Comparison of ENCODE assay signal across 25 cellular contexts in genomic region chr18:54830260-54830659, GRCh38. TPM values are rescaled to one million over a fixed set of nuclear protein-coding genes. Genes with fewer than 3 reads are reported as not detected.
DNase-seq lines count a peak whose midpoint lies in the region; TF ChIP-seq lines count a peak whose summit lies in the region.
"Had no signal": no experiment of that assay in that cellular context is flagged by ENCODE, and none has a peak within 500 bp of the region (broad histone marks: within the 10 kb centered on the region; RNA-seq: fewer than 3 reads in every experiment).

No MANE protein-coding gene starts in this region.

- 50 to 80% methylated on average over 1 of the region's 1 CpG for WGBS in GM23248 (ENCODE audit: low coverage in 1 of 2, low lambda C conversion rate in 2 of 2, missing lambda C conversion rate in 2 of 2), 2 experiments

- H3K27ac ChIP-seq in GM23248 (no peak overlapping the region), skin epidermis (peak overlapping the region in 17 of 21 experiments; percentile 42 to 89 (median 76)), uterus (no peak overlapping the region)
- H3K27ac ChIP-seq: WERI-Rb-1 had no signal

- no peaks in the 10 kb centered on the region for H3K79me2 ChIP-seq in GM23248 (ENCODE audit: insufficient read depth)

- no peak for TF ChIP-seq POLR2A in uterus (IDR thresholded peaks at IDR 0.05)

- DNase-seq in GM23248 (peak; percentile 6), fibroblast of villous mesenchyme (ENCODE audit: low read depth) (no peak), NCI-H446 treated with DMSO at 0.1 percent for 48 hours (lab: John Stamatoyannopoulos, UW) (no peak), uterus (no peak), anterior cingulate cortex (lab: John Stamatoyannopoulos, UW) (no peak)
- DNase-seq in activated T-helper 2 cell treated with anti-CD3 and anti-CD28 coated beads, Interferon-gamma antibody, Interleukin-2, Interleukin-4, amounts not matched to agents 10 μg/mL and 5 μg/mL and 100 μg/mL, durations not matched to agents 14 hours and 24 hours and 36 hours (ENCODE audit: low spot score), result no peak
- DNase-seq in effector CD4-positive, alpha-beta T cell, result no peak
- DNase-seq: activated gamma-delta T cell; amniotic stem cell; CD8-positive, alpha-beta T cell; dermis blood vessel endothelial cell; DMS153; foreskin melanocyte; GF-D8; kidney; MM.1S; NCI-H2171; NCI-H524 treated with DMSO at 0.1 percent for 48 hours; RPMI8226; SK-N-SH; stimulated activated CD4-positive, alpha-beta T cell treated with anti-CD3 and anti-CD28 coated beads, Interleukin-15, amount 100 ng/mL, for 24 hours; WERI-Rb-1 had no signal

- peaks cover 25% of the 10 kb centered on the region for H3K4me1 Mint-ChIP-seq in activated T-helper 2 cell treated with anti-CD3 and anti-CD28 coated beads, Interferon-gamma antibody, Interleukin-2, Interleukin-4, amounts not matched to agents 10 μg/mL and 5 μg/mL and 100 μg/mL, durations not matched to agents 14 hours and 24 hours and 36 hours (ENCODE audit: low read depth)

- H3K4me3 ChIP-seq in GM23248 (no peak overlapping the region), fibroblast of villous mesenchyme (ENCODE audit: low read depth, low read length) (peak overlapping the region; percentile 9), skin epidermis (peak overlapping the region in 4 of 7 experiments; percentile 40 to 58 (median 48)), uterus (no peak overlapping the region)

- TF ChIP-seq CTCF in fibroblast of villous mesenchyme (IDR thresholded peaks at IDR 0.05; ENCODE audit: insufficient read depth, low read depth, low read length) (no peak), uterus (IDR thresholded peaks at IDR 0.05) (no peak)

- H3K9me2 ChIP-seq in GM23248 (ENCODE audit: insufficient read depth), result no peaks in the 10 kb centered on the region
- H3K9me2 ChIP-seq: SK-N-SH had no signal

- H3K27me3 ChIP-seq in GM23248 (replicated peaks; ENCODE audit: insufficient read depth), result no peaks in the 10 kb centered on the region
- H3K27me3 ChIP-seq in uterus, result no peaks in the 10 kb centered on the region

- peaks cover 16% of the 10 kb centered on the region for H3K36me3 Mint-ChIP-seq in activated T-helper 2 cell treated with anti-CD3 and anti-CD28 coated beads, Interferon-gamma antibody, Interleukin-2, Interleukin-4, amounts not matched to agents 10 μg/mL and 5 μg/mL and 100 μg/mL, durations not matched to agents 14 hours and 24 hours and 36 hours (ENCODE audit: low read depth)
- H3K36me3 Mint-ChIP-seq: CD8-positive, alpha-beta T cell; IgD-negative memory B cell had no signal

- H3K27ac Mint-ChIP-seq in activated T-helper 2 cell treated with anti-CD3 and anti-CD28 coated beads, Interferon-gamma antibody, Interleukin-2, Interleukin-4, amounts not matched to agents 10 μg/mL and 5 μg/mL and 100 μg/mL, durations not matched to agents 14 hours and 24 hours and 36 hours, result no peak overlapping the region
- H3K27ac Mint-ChIP-seq: CD8-positive, alpha-beta T cell; IgD-negative memory B cell had no signal

- no peak overlapping the region for H2AFZ ChIP-seq in GM23248

- H3F3A ChIP-seq in GM23248 (ENCODE audit: insufficient read depth), result no peaks in the 10 kb centered on the region; the same call in 1 of the 2 replicates

- H3K4me1 ChIP-seq in GM23248 (ENCODE audit: insufficient read depth) (no peaks in the 10 kb centered on the region), uterus (no peaks in the 10 kb centered on the region)

- peaks cover 13% of the 10 kb centered on the region for H3K9me3 Mint-ChIP-seq in activated T-helper 2 cell treated with anti-CD3 and anti-CD28 coated beads, Interferon-gamma antibody, Interleukin-2, Interleukin-4, amounts not matched to agents 10 μg/mL and 5 μg/mL and 100 μg/mL, durations not matched to agents 14 hours and 24 hours and 36 hours

- intact Hi-C loops in activated T-helper 2 cell treated with anti-CD3 and anti-CD28 coated beads, Interferon-gamma antibody, Interleukin-2, Interleukin-4, amounts not matched to agents 10 μg/mL and 5 μg/mL and 100 μg/mL, durations not matched to agents 14 hours and 24 hours and 36 hours (cut with micrococcal nuclease), result loop anchor here (10.0 kb wide), 1 partner anchor 565 kb away; the partner anchor contains the start of gene POLI
- intact Hi-C loops in uterus (cut with DNase I; ENCODE audit: low total_unique reads), result no loop called here

- H3K27me3 Mint-ChIP-seq in activated T-helper 2 cell treated with anti-CD3 and anti-CD28 coated beads, Interferon-gamma antibody, Interleukin-2, Interleukin-4, amounts not matched to agents 10 μg/mL and 5 μg/mL and 100 μg/mL, durations not matched to agents 14 hours and 24 hours and 36 hours (ENCODE audit: low read depth), result peaks cover 12% of the 10 kb centered on the region

- H3K36me3 ChIP-seq in GM23248 (ENCODE audit: low read depth), result no peaks in the 10 kb centered on the region
- no peaks in the 10 kb centered on the region for H3K36me3 ChIP-seq in uterus
- H3K36me3 ChIP-seq: WERI-Rb-1 had no signal

- H3K9me3 ChIP-seq in GM23248 (ENCODE audit: low read depth), result no peaks in the 10 kb centered on the region
- H3K9me3 ChIP-seq in uterus, result no peaks in the 10 kb centered on the region
- H3K9me3 ChIP-seq: SK-N-SH had no signal

- no peak overlapping the region for H3K4me2 ChIP-seq in GM23248 (ENCODE audit: unreplicated experiment)
- H3K4me2 ChIP-seq: SK-N-SH had no signal

- no peak overlapping the region for H3K9ac ChIP-seq in GM23248
- H3K9ac ChIP-seq: SK-N-SH had no signal

- in situ Hi-C loops in GM23248 (cut with MboI), result no loop called here

- peak overlapping the region; percentile 26 for H3K4me3 Mint-ChIP-seq in activated T-helper 2 cell treated with anti-CD3 and anti-CD28 coated beads, Interferon-gamma antibody, Interleukin-2, Interleukin-4, amounts not matched to agents 10 μg/mL and 5 μg/mL and 100 μg/mL, durations not matched to agents 14 hours and 24 hours and 36 hours (ENCODE audit: low read depth)
- H3K4me3 Mint-ChIP-seq: CD8-positive, alpha-beta T cell; IgD-negative memory B cell had no signal

- no peaks in the 10 kb centered on the region for H4K20me1 ChIP-seq in GM23248 (ENCODE audit: insufficient read depth)

RNA-seq across cellular contexts. Expression of gene RAB27B, which starts 2.0 kb away (rescaled TPM):
- 0.13 and 0.54 TPM in 2 replicates for total RNA-seq in GM23248 (2014; rRNA removed; shearing (Covaris generic))
- polyA plus RNA-seq in GM23248 (2016; fragmentation: Nextera tagmentation; extraction: Ambion mirVana), result 0.18 and 0.45 TPM in 2 replicates
- 0.75 and 0.92 TPM in 2 replicates for total RNA-seq in activated T-helper 2 cell treated with anti-CD3 and anti-CD28 coated beads, Interferon-gamma antibody, Interleukin-2, Interleukin-4, amounts not matched to agents 10 μg/mL and 5 μg/mL and 100 μg/mL, durations not matched to agents 14 hours and 24 hours and 36 hours
- total RNA-seq in fibroblast of villous mesenchyme (3.9 and 6.5 TPM in 2 replicates), uterus (10 to 100 TPM in 1 of 4 donors, 1 to 10 TPM in 2, under 1 TPM in 1; under 0.01 to 51.2 (median 3.3) TPM)
- total RNA-seq: lung microvascular endothelial cell had no signal

Comparison
In these comparisons a context has a peak if more than half of its experiments do, and no peak if none do; other contexts are left out.
1. H3K27ac ChIP-seq: peak in skin epidermis (17 of 21); none in GM23248 (single experiment) and uterus (0 of 2).
2. H3K4me3 ChIP-seq: peak in fibroblast of villous mesenchyme (single experiment) and skin epidermis (4 of 7); none in GM23248 (single experiment) and uterus (0 of 2).